9 cellular contexts compared by ENCODE assay signal in genomic region chr3:27591811-27592210, GRCh38.
DNase-seq lines count a peak whose midpoint lies in the region; ATAC-seq and TF ChIP-seq lines count a peak whose summit lies in the region.
"Had no signal": no experiment of that assay in that cellular context is flagged by ENCODE, and none has a peak within 500 bp of the region (broad histone marks: within the 10 kb centered on the region; RNA-seq: fewer than 3 reads in every experiment).

No MANE protein-coding gene starts in this region.

- H3K9ac ChIP-seq in adipocyte (ENCODE audit: low read length) = peak overlapping the region; percentile 70

- peaks cover 42% of the 10 kb centered on the region for H3K4me1 Mint-ChIP-seq in nephron

- peak; percentile 49 for ATAC-seq in HG02938 (IDR thresholded peaks at IDR 0.05; ENCODE audit: unreplicated experiment)

- H3K27me3 ChIP-seq in adipocyte (replicated peaks; ENCODE audit: control insufficient read depth, insufficient read depth, low read length) = no peaks in the 10 kb centered on the region

- H3K4me1 ChIP-seq in adipocyte (ENCODE audit: control insufficient read depth, insufficient read depth, low read length) = peaks cover 36% of the 10 kb centered on the region

- H3K9me3 ChIP-seq in adipocyte (ENCODE audit: control insufficient read depth, low read length) = no peaks in the 10 kb centered on the region

- no peaks in the 10 kb centered on the region for H3K36me3 Mint-ChIP-seq in nephron (ENCODE audit: low read depth)

- H3K4me3 ChIP-seq in adipocyte (ENCODE audit: low read length) = peak overlapping the region; percentile 69

- DNase-seq in GM13977 (ENCODE audit: low spot score) (peak; percentile 15), adipocyte (ENCODE audit: low read depth) (no peak), NCI-H510A (lab: John Stamatoyannopoulos, UW) (no peak), activated gamma-delta T cell treated with Interleukin-2 at 50 U/mL for 16 hours (no peak), NCI-H1436 treated with DMSO at 0.1 percent for 48 hours (lab: John Stamatoyannopoulos, UW) (no peak), NCI-H1105 (lab: John Stamatoyannopoulos, UW) (no peak)
- DNase-seq: hypothalamus had no signal

- peaks cover 4% of the 10 kb centered on the region for H3K27me3 Mint-ChIP-seq in nephron (ENCODE audit: low read depth)

- TF ChIP-seq CTCF in GM13977 (IDR thresholded peaks at IDR 0.05; ENCODE audit: extremely low read depth, insufficient read depth, missing control alignments) = no peak
- no peak for TF ChIP-seq CTCF in nephron (IDR thresholded peaks at IDR 0.05; ENCODE audit: unreplicated experiment in 3 of 3)

- H3K4me3 Mint-ChIP-seq in nephron = no peak overlapping the region

- no peaks in the 10 kb centered on the region for H3K36me3 ChIP-seq in adipocyte (ENCODE audit: control insufficient read depth, insufficient read depth, low read length, severe bottlenecking)

- no peaks in the 10 kb centered on the region for H3K9me3 Mint-ChIP-seq in nephron

- peak overlapping the region; percentile 66 to 81 (median 77) for H3K27ac Mint-ChIP-seq in nephron

- in situ Hi-C loops in GM13977 (cut with MboI; ENCODE audit: low pct_unique_long_range_greater_than_20kb, low sequenced_read_pairs, unreplicated experiment) = no loop called here
